ENCODE assay signal across 21 cellular contexts in the genomic region with DNA sequence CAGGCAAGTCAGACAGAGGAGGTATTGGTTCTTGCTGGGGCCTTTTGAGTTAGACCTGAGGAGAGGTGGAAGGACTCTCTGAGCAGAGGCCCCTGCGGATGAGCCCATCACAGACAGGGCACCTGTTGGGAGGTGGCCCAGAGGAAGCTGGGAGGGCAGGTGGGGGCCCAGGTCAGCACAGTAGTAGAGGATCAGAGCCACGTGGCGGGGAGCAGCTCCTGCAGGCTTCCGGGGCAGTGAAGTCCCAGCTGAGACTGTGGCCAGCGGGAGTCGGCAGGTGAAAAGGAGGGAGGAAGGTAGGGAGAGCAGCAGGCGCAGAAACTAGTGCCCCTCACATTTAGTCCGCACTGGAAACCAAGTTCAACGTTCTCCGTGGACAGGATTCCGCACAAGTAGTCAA.
A peak's percentile ranks its signal among the peaks of the same experiment; 100 is the strongest.
DNase-seq lines count a peak whose midpoint lies in the region; ATAC-seq and TF ChIP-seq lines count a peak whose summit lies in the region.
"Had no signal": no experiment of that assay in that cellular context is flagged by ENCODE, and none has a peak within 500 bp of the region (broad histone marks: within the 10 kb centered on the region; RNA-seq: fewer than 3 reads in every experiment).

No MANE protein-coding gene starts in this region.

- POLR2A ChIA-PET in OCI-LY7 (lab: Charles Lee): interaction anchor here (0.9 to 1.6 kb wide), 2 partner anchors 9 to 70 kb away, joined by 4 to 6 read pairs; no protein-coding TSS in a partner anchor

- intact Hi-C loops in activated naive CD4-positive, alpha-beta T cell treated with anti-CD3 and anti-CD28 coated beads for 36 hours (cut with micrococcal nuclease): no loop called here
- intact Hi-C loops in OCI-LY7 (cut with micrococcal nuclease; ENCODE audit: unreplicated experiment): no loop called here
- intact Hi-C loops in tibial artery (cut with DNase I; ENCODE audit: low total_unique reads): no loop called here

- no peaks in the 10 kb centered on the region for H3K27me3 ChIP-seq in tibial artery
- H3K27me3 ChIP-seq: cardiac muscle cell, thyroid gland had no signal

- peaks cover 4% of the 10 kb centered on the region for H3K36me3 Mint-ChIP-seq in activated naive CD4-positive, alpha-beta T cell treated with anti-CD3 and anti-CD28 coated beads, Interleukin-2, amount 50 U/mL, for 24 hours
- H3K36me3 Mint-ChIP-seq in activated naive CD4-positive, alpha-beta T cell treated with anti-CD3 and anti-CD28 coated beads for 36 hours (ENCODE audit: low read depth): no peaks in the 10 kb centered on the region
- peaks cover 6% of the 10 kb centered on the region for H3K36me3 Mint-ChIP-seq in memory B cell
- H3K36me3 Mint-ChIP-seq: natural killer cell treated with Interleukin-12 subunit alpha and Interleukin-12 subunit beta and Interleukin-15 and Interleukin-18, amount 100 ng/mL, for 72 hours had no signal

- H3K36me3 ChIP-seq in OCI-LY7 (ENCODE audit: insufficient read depth, low read length) (no peaks in the 10 kb centered on the region), tibial artery (no peaks in the 10 kb centered on the region)
- H3K36me3 ChIP-seq: cardiac muscle cell, esophagus squamous epithelium, thyroid gland had no signal

- no peaks in the 10 kb centered on the region for H4K20me1 ChIP-seq in OCI-LY7 (ENCODE audit: insufficient read depth, low read length)

- H3K4me3 ChIP-seq in OCI-LY7 (ENCODE audit: low read depth, low read length, poor library complexity, severe bottlenecking): no peak overlapping the region
- H3K4me3 ChIP-seq in tibial artery: no peak overlapping the region
- H3K4me3 ChIP-seq: cardiac muscle cell, thyroid gland had no signal

- BruUV-seq in OCI-LY7 (replicated peaks; lab: Mats Ljungman, UMichigan): no TSS peak

- H3K27ac ChIP-seq in OCI-LY7 (ENCODE audit: low read depth, low read length, poor library complexity, severe bottlenecking) (no peak overlapping the region), tibial artery (no peak overlapping the region)
- H3K27ac ChIP-seq: 22Rv1, cardiac muscle cell, esophagus squamous epithelium, RWPE1, thyroid gland had no signal

- H3K4me1 Mint-ChIP-seq in activated naive CD4-positive, alpha-beta T cell treated with anti-CD3 and anti-CD28 coated beads, Interleukin-2, amount 50 U/mL, for 24 hours: peaks cover 14% of the 10 kb centered on the region
- H3K4me1 Mint-ChIP-seq in activated naive CD4-positive, alpha-beta T cell treated with anti-CD3 and anti-CD28 coated beads for 36 hours (ENCODE audit: low read depth): peaks cover 9% of the 10 kb centered on the region
- peaks cover 19% of the 10 kb centered on the region for H3K4me1 Mint-ChIP-seq in memory B cell

- H3K4me3 Mint-ChIP-seq in activated naive CD4-positive, alpha-beta T cell treated with anti-CD3 and anti-CD28 coated beads, Interleukin-2, amount 50 U/mL, for 24 hours: peak overlapping the region; percentile 37
- no peak overlapping the region for H3K4me3 Mint-ChIP-seq in activated naive CD4-positive, alpha-beta T cell treated with anti-CD3 and anti-CD28 coated beads for 36 hours
- H3K4me3 Mint-ChIP-seq in memory B cell: peak overlapping the region; percentile 69
- H3K4me3 Mint-ChIP-seq: natural killer cell treated with Interleukin-12 subunit alpha and Interleukin-12 subunit beta and Interleukin-15 and Interleukin-18, amount 100 ng/mL, for 72 hours had no signal

- ATAC-seq in memory B cell (ENCODE audit: low read depth) (no peak), HG03439 (IDR thresholded peaks at IDR 0.05; ENCODE audit: unreplicated experiment) (no peak)

- H3K79me2 ChIP-seq in OCI-LY7 (ENCODE audit: insufficient read depth, low read depth, low read length): no peaks in the 10 kb centered on the region

- TF ChIP-seq CTCF in OCI-LY7 (conservative IDR thresholded peaks at IDR 0.05; ENCODE audit: low read length) (no peak), tibial artery (IDR thresholded peaks at IDR 0.05) (no peak)

- CTCF ChIA-PET in activated naive CD4-positive, alpha-beta T cell treated with anti-CD3 and anti-CD28 coated beads for 36 hours (lab: Charles Lee): interaction anchor here (0.6 kb wide), 2 partner anchors 124 to 247 kb away, joined by 3 to 6 read pairs; no protein-coding TSS in a partner anchor
- CTCF ChIA-PET in OCI-LY7 (lab: Charles Lee; ENCODE audit: unreplicated experiment): no interaction called here

- H3K9me3 Mint-ChIP-seq in activated naive CD4-positive, alpha-beta T cell treated with anti-CD3 and anti-CD28 coated beads, Interleukin-2, amount 50 U/mL, for 24 hours: no peaks in the 10 kb centered on the region
- peaks cover 6% of the 10 kb centered on the region for H3K9me3 Mint-ChIP-seq in activated naive CD4-positive, alpha-beta T cell treated with anti-CD3 and anti-CD28 coated beads for 36 hours
- peaks cover 9% of the 10 kb centered on the region for H3K9me3 Mint-ChIP-seq in memory B cell
- H3K9me3 Mint-ChIP-seq: natural killer cell treated with Interleukin-12 subunit alpha and Interleukin-12 subunit beta and Interleukin-15 and Interleukin-18, amount 100 ng/mL, for 72 hours had no signal

- peak overlapping the region; percentile 38; the same call in 1 of the 2 replicates for H3K4me2 ChIP-seq in OCI-LY7 (ENCODE audit: low read length)

- H3K27ac Mint-ChIP-seq in activated naive CD4-positive, alpha-beta T cell treated with anti-CD3 and anti-CD28 coated beads, Interleukin-2, amount 50 U/mL, for 24 hours: no peak overlapping the region
- no peak overlapping the region for H3K27ac Mint-ChIP-seq in activated naive CD4-positive, alpha-beta T cell treated with anti-CD3 and anti-CD28 coated beads for 36 hours
- peak overlapping the region; percentile 87 for H3K27ac Mint-ChIP-seq in memory B cell
- H3K27ac Mint-ChIP-seq: natural killer cell treated with Interleukin-12 subunit alpha and Interleukin-12 subunit beta and Interleukin-15 and Interleukin-18, amount 100 ng/mL, for 72 hours; stimulated activated naive CD8-positive, alpha-beta T cell treated with anti-CD3 and anti-CD28 coated beads, Interleukin-15, Interleukin-2, amounts not matched to agents 100 ng/mL and 50 ng/mL, for 24 hours; T-helper 1 cell treated with Interleukin-12 subunit alpha and Interleukin-12 subunit beta and Interleukin-4 antibody, amounts not matched to agents 30 μg/mL and 1 μg/mL, for 36 hours had no signal

- no peak overlapping the region; the same call in 1 of the 2 replicates for H2AFZ ChIP-seq in OCI-LY7 (ENCODE audit: low read length)

- H3K9me2 ChIP-seq in OCI-LY7 (ENCODE audit: insufficient read depth, low read length): no peaks in the 10 kb centered on the region

- H3K4me1 ChIP-seq in OCI-LY7 (ENCODE audit: insufficient read depth, low read length, poor library complexity, severe bottlenecking) (peaks cover 15% of the 10 kb centered on the region), tibial artery (peaks cover 0 to 12% (median 2%) of the 10 kb centered on the region in 4 donors)
- H3K4me1 ChIP-seq: thyroid gland had no signal

- peaks cover 4% of the 10 kb centered on the region for H3K27me3 Mint-ChIP-seq in activated naive CD4-positive, alpha-beta T cell treated with anti-CD3 and anti-CD28 coated beads, Interleukin-2, amount 50 U/mL, for 24 hours
- peaks cover 3% of the 10 kb centered on the region for H3K27me3 Mint-ChIP-seq in activated naive CD4-positive, alpha-beta T cell treated with anti-CD3 and anti-CD28 coated beads for 36 hours (ENCODE audit: low read depth)
- no peaks in the 10 kb centered on the region for H3K27me3 Mint-ChIP-seq in memory B cell

- no peak for DNase-seq in activated naive CD4-positive, alpha-beta T cell treated with anti-CD3 and anti-CD28 coated beads for 36 hours
- DNase-seq in OCI-LY7 (ENCODE audit: low spot score): no peak
- no peak for DNase-seq in memory B cell (ENCODE audit: low spot score in 2 of 2)
- DNase-seq in RPMI8226: no peak
- DNase-seq in NCI-H2081 (lab: John Stamatoyannopoulos, UW): no peak
- no peak for DNase-seq in tibial artery
- DNase-seq: anterior cingulate cortex, COR-L47, esophagus squamous epithelium, Kasumi-1, NCI-H1694 treated with DMSO at 0.1 percent for 48 hours, NCI-H2171 treated with DMSO at 0.1 percent for 48 hours had no signal

- H3K9me3 ChIP-seq in OCI-LY7 (ENCODE audit: low read length) (no peaks in the 10 kb centered on the region), tibial artery (no peaks in the 10 kb centered on the region)
- H3K9me3 ChIP-seq: esophagus squamous epithelium, thyroid gland had no signal
